ENCODE assay signal across 17 cellular contexts in genomic region chr2:108580079-108580478, GRCh38. TPM values are rescaled to one million over a fixed set of nuclear protein-coding genes. Genes with fewer than 3 reads are reported as not detected.
A peak's percentile ranks its signal among the peaks of the same experiment; 100 is the strongest.
DNase-seq lines count a peak whose midpoint lies in the region; ATAC-seq, FAIRE-seq and TF ChIP-seq lines count a peak whose summit lies in the region.
"Had no signal": no experiment of that assay in that cellular context is flagged by ENCODE, and none has a peak within 500 bp of the region (broad histone marks: within the 10 kb centered on the region; RNA-seq: fewer than 3 reads in every experiment).

No MANE protein-coding gene starts in this region.

- H3K4me2 ChIP-seq in A549: peak overlapping the region; percentile 62

- TF ChIP-seq RAD21 in A549 (conservative IDR thresholded peaks at IDR 0.05 in 1 of 2, IDR thresholded peaks at IDR 0.05 in 1 of 2): no peak

- no peak for TF ChIP-seq POLR2A in A549 (IDR thresholded peaks at IDR 0.05; ENCODE audit: low read length)
- no peak for TF ChIP-seq POLR2A in GM12891 (IDR thresholded peaks at IDR 0.05; ENCODE audit: low read depth, low read length)

- H3K36me3 Mint-ChIP-seq in effector memory CD8-positive, alpha-beta T cell (ENCODE audit: insufficient read depth): peaks cover 5% of the 10 kb centered on the region
- no peaks in the 10 kb centered on the region for H3K36me3 Mint-ChIP-seq in neural crest cell (ENCODE audit: low read depth)

- peak overlapping the region; percentile 6 to 84 for H3K27ac Mint-ChIP-seq in effector memory CD8-positive, alpha-beta T cell
- H3K27ac Mint-ChIP-seq in neural crest cell (ENCODE audit: unreplicated experiment): peak overlapping the region; percentile 79

- peaks cover 74% of the 10 kb centered on the region for H3K4me1 ChIP-seq in A549

- ATAC-seq in A549 (peak; percentile 7 to 20; a peak in 3 of 6 replicates), HG02798 (IDR thresholded peaks at IDR 0.05; ENCODE audit: poor library complexity, unreplicated experiment) (no peak)
- no peak for ATAC-seq in effector memory CD8-positive, alpha-beta T cell (replicated peaks)

- TF ChIP-seq CTCF in A549 (IDR thresholded peaks at IDR 0.05) (no peak), neural crest cell (conservative IDR thresholded peaks at IDR 0.05) (no peak), GM10266 (IDR thresholded peaks at IDR 0.05; ENCODE audit: control insufficient read depth, insufficient read depth, low read depth, missing control alignments) (no peak), GM20000 (IDR thresholded peaks at IDR 0.05; ENCODE audit: extremely low read depth, missing control alignments) (no peak)

- POLR2A ChIA-PET in A549 (lab: Yijun Ruan, JAX): interaction anchor here (0.7 kb wide), 1 partner anchor 46 kb away, joined by 3 read pairs; no protein-coding TSS in a partner anchor

- 75% methylated on average over 2 of the region's 2 CpGs for WGBS in A549 (ENCODE audit: missing lambda C conversion rate)

- no peaks in the 10 kb centered on the region for H3K9me3 Mint-ChIP-seq in effector memory CD8-positive, alpha-beta T cell
- H3K9me3 Mint-ChIP-seq in neural crest cell: no peaks in the 10 kb centered on the region

- H3K27ac ChIP-seq in A549: peak overlapping the region; percentile 69 to 72
- H3K27ac ChIP-seq: RWPE1 had no signal

- TF ChIP-seq EP300 in A549 (IDR thresholded peaks at IDR 0.05): no peak

- H3K4me3 ChIP-seq in A549: no peak overlapping the region
- H3K4me3 ChIP-seq: BLaER1 treated with 17β-estradiol and CSF1 and Interleukin-3, amounts not matched to agents 10 nM and 100 nM had no signal

- H3K9me3 ChIP-seq in A549: no peaks in the 10 kb centered on the region
- H3K9me3 ChIP-seq: BLaER1 treated with 17β-estradiol and CSF1 and Interleukin-3, amounts not matched to agents 10 nM and 100 nM had no signal

- peaks cover 16 to 24% of the 10 kb centered on the region in 2 donors for H3K4me1 Mint-ChIP-seq in effector memory CD8-positive, alpha-beta T cell (ENCODE audit: low read depth in 2 of 2)
- peaks cover 27% of the 10 kb centered on the region for H3K4me1 Mint-ChIP-seq in neural crest cell

- no peak overlapping the region for H3K4me3 Mint-ChIP-seq in effector memory CD8-positive, alpha-beta T cell
- H3K4me3 Mint-ChIP-seq in neural crest cell: no peak overlapping the region

- no peaks in the 10 kb centered on the region for H3K27me3 Mint-ChIP-seq in effector memory CD8-positive, alpha-beta T cell
- no peaks in the 10 kb centered on the region for H3K27me3 Mint-ChIP-seq in neural crest cell (ENCODE audit: low read depth)

- CTCF ChIA-PET in A549 (lab: Yijun Ruan, JAX): interaction anchor here (1.6 kb wide), 1 partner anchor 9 kb away, joined by 5 read pairs; no protein-coding TSS in a partner anchor

- FAIRE-seq in A549 (lab: Jason Lieb, UNC): no peak
- peak; percentile 26 for FAIRE-seq in GM12891 (lab: Jason Lieb, UNC)
- FAIRE-seq: frontal cortex, TTC549 had no signal

- no peak for DNase-seq in A549 (ENCODE audit: low read depth in 1 of 2, low spot score in 1 of 2)
- DNase-seq in GM12891 (ENCODE audit: insufficient read length, low spot score): no peak
- no peak for DNase-seq in effector memory CD8-positive, alpha-beta T cell
- DNase-seq in neural crest cell (ENCODE audit: low read depth, low spot score): no peak
- no peak for DNase-seq in GM10266 (ENCODE audit: extremely low spot score)
- no peak for DNase-seq in cerebellar nuclear complex (lab: John Stamatoyannopoulos, UW)
- DNase-seq in GM20000 (ENCODE audit: low spot score): no peak
- DNase-seq: activated CD8-positive, alpha-beta memory T cell treated with anti-CD3 and anti-CD28 coated beads, Interleukin-2, amount 50 U/mL, for 48 hours; effector CD4-positive, alpha-beta T cell; NCI-H1694; NCI-H69; stimulated activated CD4-positive, alpha-beta T cell treated with anti-CD3 and anti-CD28 coated beads, Interleukin-4, amount 100 ng/mL, for 4 hours had no signal

TF ChIP-seq in A549, 52 proteins besides CTCF, POLR2A, EP300 and RAD21:
- TF ChIP-seq HEYL (CRISPR knock-in tag; IDR thresholded peaks at IDR 0.05) (no peak), ZC3H11A (IDR thresholded peaks at IDR 0.05) (no peak), PHF8 (IDR thresholded peaks at IDR 0.05; ENCODE audit: borderline replicate concordance, low read depth) (no peak), BHLHE40 (IDR thresholded peaks at IDR 0.05; ENCODE audit: low read depth, low read length) (no peak), MYC (IDR thresholded peaks at IDR 0.05; ENCODE audit: borderline replicate concordance, low read length) (no peak), CHD2 (IDR thresholded peaks at IDR 0.05; ENCODE audit: low read length, partially characterized antibody) (no peak), PBX3 (IDR thresholded peaks at IDR 0.05) (no peak), HOXB13 (CRISPR knock-in tag; IDR thresholded peaks at IDR 0.05; ENCODE audit: low read depth) (no peak)

TF ChIP-seq in GM12891, 5 proteins besides CTCF, POLR2A, EP300 and RAD21:
- TF ChIP-seq SPI1 (IDR thresholded peaks at IDR 0.05; ENCODE audit: low read depth, low read length): peak; percentile 45; the same call in 1 of the 2 replicates
- no peak for TF ChIP-seq POU2F2 (IDR thresholded peaks at IDR 0.05; ENCODE audit: low read depth, low read length)

RNA-seq across cellular contexts. Expression of gene LIMS1, which starts 45.8 kb away (rescaled TPM):
- 92.0 and 94.1 TPM in 2 replicates for polyA plus RNA-seq in A549 (2011; rRNA removed)
- 54.9 and 75.4 TPM in 2 replicates for polyA plus RNA-seq in A549 (2012; cell fraction: cytosol; rRNA removed)
- polyA plus RNA-seq in A549 (2012; cell fraction: nucleus; rRNA removed): 24.6 and 27.2 TPM in 2 replicates
- polyA plus RNA-seq in A549 (2017; fragmentation: RNase III; extraction: RNeasy Plus Mini Kit Qiagen cat#74134 plus additional on column Dnase treatment): 37.5 to 42.5 TPM (median 40.0 TPM) in 3 replicates
- 108 and 111 TPM in 2 replicates for polyA minus RNA-seq in A549 (2011; rRNA and poly(A)+ RNA removed)
- 14.0 TPM for polyA plus RNA-seq in GM12891 (2012; ENCODE audit: low read depth, missing spikeins)
- 25.8 and 30.9 TPM in 2 replicates for total RNA-seq in neural crest cell

Comparison
In these comparisons a context has a peak if more than half of its experiments do, and no peak if none do; other contexts are left out.
1. ATAC-seq: peak in A549 (2 of 2); none in effector memory CD8-positive, alpha-beta T cell (single experiment) and HG02798 (single experiment).